In genomic region chr11:289706-290620, GRCh38 we compare ENCODE assay signal across 9 cellular contexts. TPM values are rescaled to one million over a fixed set of nuclear protein-coding genes. Genes with fewer than 3 reads are reported as not detected.
DNase-seq lines count a peak whose midpoint lies in the region; ATAC-seq and TF ChIP-seq lines count a peak whose summit lies in the region.
"Had no signal": no experiment of that assay in that cellular context is flagged by ENCODE, and none has a peak within 500 bp of the region (broad histone marks: within the 10 kb centered on the region; RNA-seq: fewer than 3 reads in every experiment).

No MANE protein-coding gene starts in this region.

- H3K9me3 ChIP-seq in Caco-2 (no peaks in the 10 kb centered on the region), RWPE2 (ENCODE audit: severe bottlenecking) (no peaks in the 10 kb centered on the region), fibroblast of lung (ENCODE audit: control insufficient read depth, insufficient read depth, low read depth, low read length) (no peaks in the 10 kb centered on the region), trophoblast cell (ENCODE audit: insufficient read depth, low read depth, low read length) (no peaks in the 10 kb centered on the region)

- H3K9me3 Mint-ChIP-seq in Caco-2 (ENCODE audit: unreplicated experiment), result no peaks in the 10 kb centered on the region

- ATAC-seq in RWPE2 (ENCODE audit: low read depth), result no peak
- no peak for ATAC-seq in foreskin keratinocyte

- H3K4me3 ChIP-seq in Caco-2 (ENCODE audit: low read depth, low read length), result peak overlapping the region; percentile 51
- H3K4me3 ChIP-seq in RWPE2 (ENCODE audit: severe bottlenecking), result peak overlapping the region; percentile 12
- peak overlapping the region in 2 of 4 experiments; percentile 34 to 42 for H3K4me3 ChIP-seq in fibroblast of lung (replicated peaks in 1 of 4; ENCODE audit: control extremely low read depth in 1 of 4, insufficient read depth in 1 of 4, low read depth in 3 of 4, low read length in 4 of 4)
- H3K4me3 ChIP-seq in trophoblast cell (ENCODE audit: low read depth, low read length), result no peak overlapping the region

- TF ChIP-seq CTCF in Caco-2 (IDR thresholded peaks at IDR 0.05; ENCODE audit: insufficient read depth in 1 of 2, low read depth in 1 of 2, low read length in 1 of 2, severe bottlenecking in 1 of 2, unreplicated experiment in 1 of 2), result no peak
- TF ChIP-seq CTCF in RWPE2 (IDR thresholded peaks at IDR 0.05; ENCODE audit: poor library complexity, severe bottlenecking), result no peak
- no peak for TF ChIP-seq CTCF in fibroblast of lung (conservative IDR thresholded peaks at IDR 0.05 in 1 of 2, IDR thresholded peaks at IDR 0.05 in 1 of 2; ENCODE audit: low read depth in 1 of 2, low read length in 2 of 2)
- no peak for TF ChIP-seq CTCF in foreskin keratinocyte (conservative IDR thresholded peaks at IDR 0.05)

- no peaks in the 10 kb centered on the region for H4K20me1 ChIP-seq in fibroblast of lung (ENCODE audit: control insufficient read depth, extremely low read depth, insufficient read depth, low read length)

- peaks cover 7% of the 10 kb centered on the region for H3K4me1 Mint-ChIP-seq in Caco-2 (ENCODE audit: low read depth, unreplicated experiment)

- no peak overlapping the region for H3K23ac ChIP-seq in trophoblast cell (ENCODE audit: low read length)

- H3K79me1 ChIP-seq in trophoblast cell (ENCODE audit: low read length), result peaks cover 6% of the 10 kb centered on the region

- H3K27me3 ChIP-seq in Caco-2 (replicated peaks; ENCODE audit: control insufficient read depth, insufficient read depth, low read length) (no peaks in the 10 kb centered on the region), RWPE2 (ENCODE audit: insufficient read depth, poor library complexity, severe bottlenecking) (peaks cover 8% of the 10 kb centered on the region), fibroblast of lung (ENCODE audit: control insufficient read depth, insufficient read depth, low read length) (peaks cover 5% of the 10 kb centered on the region), trophoblast cell (ENCODE audit: insufficient read depth, low read length) (no peaks in the 10 kb centered on the region), foreskin keratinocyte (peaks cover 20% of the 10 kb centered on the region)

- H3K27ac Mint-ChIP-seq in Caco-2 (ENCODE audit: unreplicated experiment), result peak overlapping the region; percentile 16

- peak overlapping the region; percentile 3 for H4K91ac ChIP-seq in trophoblast cell (ENCODE audit: low read depth, low read length)

- TSS peak; percentile 17 for BruUV-seq in Caco-2 (replicated peaks; lab: Mats Ljungman, UMichigan)

- peaks cover 27% of the 10 kb centered on the region for H3K36me3 Mint-ChIP-seq in Caco-2 (ENCODE audit: insufficient read depth, unreplicated experiment)

- CTCF ChIA-PET in Caco-2 (lab: Charles Lee), result interaction anchor here (0.9 kb wide), 1 partner anchor 159 kb away, joined by 3 read pairs; no protein-coding TSS in a partner anchor

- H2AFZ ChIP-seq in fibroblast of lung (ENCODE audit: low read length) (no peak overlapping the region), trophoblast cell (ENCODE audit: insufficient read depth, low read length, poor library complexity) (no peak overlapping the region)

- H4K12ac ChIP-seq in trophoblast cell (ENCODE audit: low read depth, low read length), result peak overlapping the region; percentile 27

- no peaks in the 10 kb centered on the region for H3K36me3 ChIP-seq in Caco-2 (ENCODE audit: control insufficient read depth, insufficient read depth, low read length)
- no peaks in the 10 kb centered on the region for H3K36me3 ChIP-seq in RWPE2 (ENCODE audit: low read depth)
- H3K36me3 ChIP-seq in fibroblast of lung (ENCODE audit: control insufficient read depth, insufficient read depth, low read length), result no peaks in the 10 kb centered on the region
- peaks cover 17 to 24% of the 10 kb centered on the region in 2 experiments for H3K36me3 ChIP-seq in trophoblast cell (ENCODE audit: control insufficient read depth in 1 of 2, insufficient read depth in 2 of 2, low read length in 2 of 2)

- H3K9ac ChIP-seq in fibroblast of lung (ENCODE audit: insufficient read depth, low read length), result no peak overlapping the region
- no peak overlapping the region for H3K9ac ChIP-seq in trophoblast cell (ENCODE audit: low read length)

- H3K4ac ChIP-seq in trophoblast cell (ENCODE audit: low read depth, low read length), result peak overlapping the region; percentile 18

- H2BK5ac ChIP-seq in trophoblast cell (ENCODE audit: low read depth, low read length, poor library complexity), result no peak overlapping the region

- peak in 1 of 2 experiments; percentile 42 for DNase-seq in Caco-2
- peak; percentile 57 for DNase-seq in RWPE2 (ENCODE audit: low spot score)
- no peak for DNase-seq in fibroblast of lung (ENCODE audit: low read depth in 2 of 2)
- DNase-seq in trophoblast cell, result no peak
- DNase-seq in SKM-1 treated with dmso at 0.1 percent for 144 hours (lab: John Stamatoyannopoulos, UW; ENCODE audit: unreplicated experiment), result no peak
- no peak for DNase-seq in foreskin keratinocyte
- DNase-seq in kidney glomerular epithelial cell (lab: John Stamatoyannopoulos, UW), result no peak
- DNase-seq in LoVo (ENCODE audit: low spot score), result no peak
- DNase-seq: NCI-H1694 had no signal

- peak overlapping the region; percentile 38 for H3K14ac ChIP-seq in trophoblast cell (ENCODE audit: low read length)

- peak overlapping the region; percentile 3 for H2BK12ac ChIP-seq in trophoblast cell (ENCODE audit: low read length)

- peaks cover 7% of the 10 kb centered on the region for H3K4me1 ChIP-seq in Caco-2
- H3K4me1 ChIP-seq in RWPE2 (ENCODE audit: insufficient read depth, poor library complexity, severe bottlenecking), result no peaks in the 10 kb centered on the region
- no peaks in the 10 kb centered on the region for H3K4me1 ChIP-seq in fibroblast of lung (ENCODE audit: control insufficient read depth, extremely low read depth, insufficient read depth, low read length)
- H3K4me1 ChIP-seq in trophoblast cell (ENCODE audit: control insufficient read depth in 1 of 2, insufficient read depth in 2 of 2, low read length in 2 of 2), result peaks cover 21 to 27% of the 10 kb centered on the region in 2 experiments
- no peaks in the 10 kb centered on the region for H3K4me1 ChIP-seq in foreskin keratinocyte

- H3K4me2 ChIP-seq in fibroblast of lung (ENCODE audit: extremely low read depth, insufficient read depth, low read length), result peak overlapping the region; percentile 35
- peak overlapping the region; percentile 53 for H3K4me2 ChIP-seq in trophoblast cell (ENCODE audit: low read length)

- H4K8ac ChIP-seq in trophoblast cell (ENCODE audit: low read depth, low read length), result peak overlapping the region; percentile 40

- intact Hi-C loops in Caco-2 (cut with micrococcal nuclease; ENCODE audit: unreplicated experiment), result no loop called here

- H2BK120ac ChIP-seq in trophoblast cell (ENCODE audit: insufficient read depth, low read length, poor library complexity), result no peak overlapping the region

- WGBS in trophoblast cell (ENCODE audit: extremely low coverage, insufficient coverage, insufficient read length), result no CpG with 5 or more reads among the region's 48 CpGs

- H3K27ac ChIP-seq in RWPE2 (ENCODE audit: poor library complexity, severe bottlenecking) (no peak overlapping the region), fibroblast of lung (ENCODE audit: insufficient read depth, low read length) (no peak overlapping the region), trophoblast cell (ENCODE audit: low read depth, low read length) (no peak overlapping the region), foreskin keratinocyte (no peak overlapping the region)

- peak overlapping the region; percentile 4 for H3K18ac ChIP-seq in trophoblast cell (ENCODE audit: low read length)

- H3K27me3 Mint-ChIP-seq in Caco-2 (ENCODE audit: insufficient read depth, unreplicated experiment), result no peaks in the 10 kb centered on the region

- H2AK5ac ChIP-seq in trophoblast cell (ENCODE audit: low read length), result peak overlapping the region; percentile 11

- peak overlapping the region; percentile 59 for H3K4me3 Mint-ChIP-seq in Caco-2 (ENCODE audit: unreplicated experiment)

- POLR2A ChIA-PET in Caco-2 (lab: Charles Lee), result interaction anchor here (0.7 kb wide), 1 partner anchor 83 kb away, joined by 3 read pairs; the partner anchor contains the start of genes BET1L and RIC8A

- H3K79me2 ChIP-seq in fibroblast of lung (ENCODE audit: control insufficient read depth, insufficient read depth, low read length) (no peaks in the 10 kb centered on the region), trophoblast cell (ENCODE audit: control insufficient read depth, insufficient read depth, low read length, poor library complexity) (peaks cover 6% of the 10 kb centered on the region)

RNA-seq across cellular contexts. Expression of gene PGGHG, which starts 1.0 kb away (rescaled TPM):
- total RNA-seq in Caco-2 (2022) (59.6 and 66.5 TPM in 2 replicates), fibroblast of lung (8.4 and 8.5 TPM in 2 replicates), foreskin keratinocyte (7.3 and 12.3 TPM in 2 replicates)
- polyA plus RNA-seq in fibroblast of lung (3.1 and 4.6 TPM in 2 replicates), foreskin keratinocyte (7.5 and 10.2 TPM in 2 replicates)
- polyA plus RNA-seq in fibroblast of lung (2012), result 4.2 and 6.8 TPM in 2 replicates
- 2.1 and 5.6 TPM in 2 replicates for polyA minus RNA-seq in fibroblast of lung (ENCODE audit: low replicate concordance)
- polyA plus RNA-seq in trophoblast cell (2013), result 35.5 and 36.9 TPM in 2 replicates

RNA-seq across cellular contexts. Expression of gene IFITM5, which starts 9.4 kb away (rescaled TPM):
- not detected in 2 replicates for total RNA-seq in Caco-2 (2022)
- total RNA-seq in fibroblast of lung, result 0.50 TPM in 1 of 2 replicates, not detected in the other
- not detected in 2 replicates for polyA plus RNA-seq in fibroblast of lung
- not detected in 2 replicates for polyA plus RNA-seq in fibroblast of lung (2012)
- not detected in 2 replicates for polyA minus RNA-seq in fibroblast of lung (ENCODE audit: low replicate concordance)
- not detected in 2 replicates for polyA plus RNA-seq in trophoblast cell (2013)
- not detected in 2 replicates for total RNA-seq in foreskin keratinocyte
- not detected in 2 replicates for polyA plus RNA-seq in foreskin keratinocyte

RNA-seq across cellular contexts. Expression of gene NLRP6, which starts 11.8 kb away (rescaled TPM):
- total RNA-seq in Caco-2 (2022) (not detected in 2 replicates), fibroblast of lung (not detected in 2 replicates), foreskin keratinocyte (not detected in 2 replicates)
- polyA plus RNA-seq in fibroblast of lung (not detected in 2 replicates), foreskin keratinocyte (not detected in 2 replicates)
- not detected in 2 replicates for polyA plus RNA-seq in fibroblast of lung (2012)
- polyA minus RNA-seq in fibroblast of lung (ENCODE audit: low replicate concordance), result not detected in 2 replicates
- not detected in 2 replicates for polyA plus RNA-seq in trophoblast cell (2013)

RNA-seq across cellular contexts. Expression of gene IFITM2, which starts 17.7 kb away (rescaled TPM):
- total RNA-seq in Caco-2 (2022) (7.0 and 7.3 TPM in 2 replicates), fibroblast of lung (51.2 and 96.8 TPM in 2 replicates), foreskin keratinocyte (224 and 342 TPM in 2 replicates)
- polyA plus RNA-seq in fibroblast of lung (434 and 714 TPM in 2 replicates), foreskin keratinocyte (39.8 and 55.8 TPM in 2 replicates)
- 815 and 1,567 TPM in 2 replicates for polyA plus RNA-seq in fibroblast of lung (2012)
- polyA minus RNA-seq in fibroblast of lung (ENCODE audit: low replicate concordance), result 887 and 1,750 TPM in 2 replicates
- polyA plus RNA-seq in trophoblast cell (2013), result 165 and 166 TPM in 2 replicates

RNA-seq across cellular contexts. Expression of gene IFITM1, which starts 23.9 kb away (rescaled TPM):
- total RNA-seq in Caco-2 (2022) (3.0 and 3.2 TPM in 2 replicates), fibroblast of lung (21.1 and 41.6 TPM in 2 replicates), foreskin keratinocyte (399 and 491 TPM in 2 replicates)
- polyA plus RNA-seq in fibroblast of lung (54.9 and 93.0 TPM in 2 replicates), foreskin keratinocyte (615 and 795 TPM in 2 replicates)
- polyA plus RNA-seq in fibroblast of lung (2012), result 57.9 and 94.3 TPM in 2 replicates
- polyA minus RNA-seq in fibroblast of lung (ENCODE audit: low replicate concordance), result 219 and 381 TPM in 2 replicates
- 84.5 and 88.4 TPM in 2 replicates for polyA plus RNA-seq in trophoblast cell (2013)
